26 cellular contexts compared by ENCODE assay signal in genomic region chr9:112382501-112383364, GRCh38. TPM values are rescaled to one million over a fixed set of nuclear protein-coding genes. Genes with fewer than 3 reads are reported as not detected.
DNase-seq lines count a peak whose midpoint lies in the region; ATAC-seq, FAIRE-seq and TF ChIP-seq lines count a peak whose summit lies in the region.
"Had no signal": no experiment of that assay in that cellular context is flagged by ENCODE, and none has a peak within 500 bp of the region (broad histone marks: within the 10 kb centered on the region; RNA-seq: fewer than 3 reads in every experiment).

No MANE protein-coding gene starts in this region.

- no peak for FAIRE-seq in GM12878 (lab: Jason Lieb, UNC)
- FAIRE-seq: urothelium cell line had no signal

- RAD21 ChIA-PET in HCT116 (lab: Charles Lee; ENCODE audit: low non-redundant PET in 1 of 2, low total read pairs in 2 of 2, uncharacterized antibody in 2 of 2, unreplicated experiment in 2 of 2) (no interaction called here), GM12878 (lab: Charles Lee; ENCODE audit: unreplicated experiment) (interaction anchor here (1.2 kb wide), 1 partner anchor 329 kb away, joined by 3 read pairs; no protein-coding TSS in a partner anchor)

- H3K4me2 ChIP-seq in HCT116 (ENCODE audit: low read length) (no peak overlapping the region), GM12878 (ENCODE audit: control insufficient read depth, insufficient read depth) (peak overlapping the region; percentile 55)
- H3K4me2 ChIP-seq: SK-N-SH had no signal

- DNase-seq in A673 (ENCODE audit: low spot score) (no peak), HCT116 (ENCODE audit: low read depth, low spot score) (no peak), GM12878 (ENCODE audit: low read depth, low spot score) (no peak), neural crest cell (ENCODE audit: low read depth, low spot score) (no peak), HAP-1 (ENCODE audit: low spot score in 2 of 2) (no peak)
- no peak for DNase-seq in activated CD4-positive, alpha-beta T cell treated with anti-CD3 and anti-CD28 coated beads, Interleukin-2, amount 10 ng/mL, durations not matched to agents 24 days and 14 days
- DNase-seq: ACHN; activated CD4-positive, alpha-beta T cell treated with anti-CD3 and anti-CD28 coated beads, Interleukin-2, amount 50 U/mL, for 48 hours; activated CD8-positive, alpha-beta memory T cell treated with anti-CD3 and anti-CD28 coated beads, Interleukin-2, amount 50 U/mL, for 48 hours; brain microvascular endothelial cell; DMS 273 treated with DMSO at 0.1 percent for 48 hours; effector CD8-positive, alpha-beta T cell; GDM1; islet precursor cell; NCI-H1436 treated with DMSO at 0.1 percent for 48 hours; NCI-H526; SK-N-SH; substantia nigra had no signal

- ATAC-seq in HCT116: no peak
- ATAC-seq in GM12878: no peak
- ATAC-seq in HG02973 (IDR thresholded peaks at IDR 0.05; ENCODE audit: unreplicated experiment): no peak
- no peak for ATAC-seq in HG03469 (IDR thresholded peaks at IDR 0.05; ENCODE audit: unreplicated experiment)
- ATAC-seq: right cardiac atrium, WTC11 had no signal

- CTCF ChIA-PET in A673 (lab: Charles Lee): no interaction called here
- CTCF ChIA-PET in HCT116 (lab: Charles Lee): no interaction called here
- CTCF ChIA-PET in GM12878 (lab: Yijun Ruan, JAX): no interaction called here

- POLR2A ChIA-PET in A673 (lab: Charles Lee; ENCODE audit: low non-redundant PET) (no interaction called here), HCT116 (lab: Charles Lee) (no interaction called here), GM12878 (lab: Charles Lee) (no interaction called here)

- H3K36me3 ChIP-seq in A673 (ENCODE audit: insufficient read depth, low read length, poor library complexity, severe bottlenecking) (no peaks in the 10 kb centered on the region), HCT116 (ENCODE audit: control insufficient read depth in 1 of 2, insufficient read depth in 2 of 2, low read length in 2 of 2) (no peaks in the 10 kb centered on the region; a peak in 1 of 4 replicates), GM12878 (ENCODE audit: control insufficient read depth in 2 of 2, insufficient read depth in 2 of 2, low read length in 1 of 2) (no peaks in the 10 kb centered on the region), HAP-1 (replicated peaks) (no peaks in the 10 kb centered on the region; the same call in 1 of the 2 replicates)
- H3K36me3 ChIP-seq: brain microvascular endothelial cell had no signal

- H3K4me1 Mint-ChIP-seq in neural crest cell: peaks cover 40% of the 10 kb centered on the region
- peaks cover 35% of the 10 kb centered on the region for H3K4me1 Mint-ChIP-seq in activated CD4-positive, alpha-beta T cell treated with anti-CD3 and anti-CD28 coated beads, Interleukin-2, amount 10 ng/mL, durations not matched to agents 24 days and 14 days

- no peaks in the 10 kb centered on the region for H3K9me3 Mint-ChIP-seq in neural crest cell
- no peaks in the 10 kb centered on the region for H3K9me3 Mint-ChIP-seq in activated CD4-positive, alpha-beta T cell treated with anti-CD3 and anti-CD28 coated beads, Interleukin-2, amount 10 ng/mL, durations not matched to agents 24 days and 14 days
- H3K9me3 Mint-ChIP-seq: activated T-helper 2 cell treated with anti-CD3 and anti-CD28 coated beads, Interferon-gamma antibody, Interleukin-2, Interleukin-4, amounts not matched to agents 10 μg/mL and 5 μg/mL and 100 μg/mL, durations not matched to agents 14 hours and 24 hours and 36 hours; WTC11 had no signal

- TF ChIP-seq POLR2A in HCT116 (IDR thresholded peaks at IDR 0.05; ENCODE audit: borderline replicate concordance, extremely low read depth, insufficient read depth, insufficient read length) (no peak), GM12878 (IDR thresholded peaks at IDR 0.05; ENCODE audit: low read depth, low read length) (no peak)

- in situ Hi-C loops in GM12878 (cut with MboI): no loop called here
- in situ Hi-C loops in HAP-1 (cut with MboI; ENCODE audit: low sequenced_read_pairs): no loop called here

- H3K27ac Mint-ChIP-seq in neural crest cell (ENCODE audit: unreplicated experiment): no peak overlapping the region
- no peak overlapping the region for H3K27ac Mint-ChIP-seq in activated CD4-positive, alpha-beta T cell treated with anti-CD3 and anti-CD28 coated beads, Interleukin-2, amount 10 ng/mL, durations not matched to agents 24 days and 14 days
- H3K27ac Mint-ChIP-seq: activated T-helper 2 cell treated with anti-CD3 and anti-CD28 coated beads, Interferon-gamma antibody, Interleukin-2, Interleukin-4, amounts not matched to agents 10 μg/mL and 5 μg/mL and 100 μg/mL, durations not matched to agents 14 hours and 24 hours and 36 hours; WTC11 had no signal

- peaks cover 8% of the 10 kb centered on the region for H3K36me3 Mint-ChIP-seq in neural crest cell (ENCODE audit: low read depth)
- H3K36me3 Mint-ChIP-seq in activated CD4-positive, alpha-beta T cell treated with anti-CD3 and anti-CD28 coated beads, Interleukin-2, amount 10 ng/mL, durations not matched to agents 24 days and 14 days (ENCODE audit: low read depth): peaks cover 3% of the 10 kb centered on the region
- H3K36me3 Mint-ChIP-seq: WTC11 had no signal

- BruUV-seq in A673 (replicated peaks; lab: Mats Ljungman, UMichigan) (TSS peak; percentile 19), HCT116 (replicated peaks; lab: Mats Ljungman, UMichigan) (TSS peak; percentile 24), GM12878 (replicated peaks; lab: Mats Ljungman, UMichigan) (TSS peak; percentile 53)

- SMC1A ChIA-PET in GM12878 (lab: Charles Lee; ENCODE audit: uncharacterized antibody, unreplicated experiment): no interaction called here

- no peaks in the 10 kb centered on the region for H3K9me2 ChIP-seq in HCT116 (ENCODE audit: insufficient read depth)
- H3K9me2 ChIP-seq: SK-N-SH had no signal

- H3K9ac ChIP-seq in HCT116 (ENCODE audit: low read length) (no peak overlapping the region), GM12878 (ENCODE audit: control insufficient read depth, insufficient read depth, low read length) (no peak overlapping the region)
- H3K9ac ChIP-seq: SK-N-SH had no signal

- TF ChIP-seq EP300 in GM12878 (IDR thresholded peaks at IDR 0.05; ENCODE audit: borderline replicate concordance in 1 of 2, control insufficient read depth in 1 of 2, low read depth in 2 of 2, low read length in 2 of 2): no peak

- WGBS in GM12878 (ENCODE audit: insufficient coverage, insufficient replicate concordance, low lambda C conversion rate, missing lambda C conversion rate): 36% methylated on average over 11 of the region's 11 CpGs

- TF ChIP-seq RAD21 in HCT116 (IDR thresholded peaks at IDR 0.05; ENCODE audit: low read depth) (no peak), GM12878 (IDR thresholded peaks at IDR 0.05; ENCODE audit: insufficient read depth, low read depth, low read length) (no peak)

- peak overlapping the region; percentile 42 for H3K4me3 Mint-ChIP-seq in neural crest cell
- no peak overlapping the region for H3K4me3 Mint-ChIP-seq in activated CD4-positive, alpha-beta T cell treated with anti-CD3 and anti-CD28 coated beads, Interleukin-2, amount 10 ng/mL, durations not matched to agents 24 days and 14 days
- H3K4me3 Mint-ChIP-seq: CD14-positive monocyte, WTC11 had no signal

- H2AFZ ChIP-seq in HCT116 (ENCODE audit: low read depth, low read length, poor library complexity, severe bottlenecking): no peak overlapping the region
- H2AFZ ChIP-seq in GM12878 (ENCODE audit: control insufficient read depth, low read depth, low read length): no peak overlapping the region

- no peak for TF ChIP-seq CTCF in A673 (conservative IDR thresholded peaks at IDR 0.05; ENCODE audit: low read depth, low read length)
- TF ChIP-seq CTCF in HCT116 (IDR thresholded peaks at IDR 0.05 in 2 of 3, conservative IDR thresholded peaks at IDR 0.05 in 1 of 3; ENCODE audit: borderline replicate concordance in 1 of 3, insufficient read depth in 1 of 3, low read depth in 2 of 3, low read length in 2 of 3): no peak
- TF ChIP-seq CTCF in GM12878 (IDR thresholded peaks at IDR 0.05 in 2 of 3, conservative IDR thresholded peaks at IDR 0.05 in 1 of 3; ENCODE audit: control insufficient read depth in 2 of 3, extremely low read depth in 1 of 3, insufficient read depth in 1 of 3, low read depth in 3 of 3, low read length in 3 of 3): no peak
- TF ChIP-seq CTCF in neural crest cell (conservative IDR thresholded peaks at IDR 0.05): no peak

- H3K27ac ChIP-seq in A673 (ENCODE audit: low read depth, low read length, poor library complexity, severe bottlenecking) (no peak overlapping the region), HCT116 (ENCODE audit: low read depth, low read length) (no peak overlapping the region), GM12878 (ENCODE audit: control insufficient read depth, insufficient read depth) (no peak overlapping the region)
- H3K27ac ChIP-seq: brain microvascular endothelial cell had no signal

- H3K4me1 ChIP-seq in A673 (ENCODE audit: insufficient read depth, low read length, poor library complexity, severe bottlenecking): no peaks in the 10 kb centered on the region
- peaks cover 7 to 12% of the 10 kb centered on the region in 2 experiments; a peak in 3 of 4 replicates for H3K4me1 ChIP-seq in HCT116 (ENCODE audit: control insufficient read depth in 1 of 2, insufficient read depth in 2 of 2, low read length in 2 of 2)
- H3K4me1 ChIP-seq in GM12878 (ENCODE audit: control insufficient read depth, insufficient read depth, low read length): peaks cover 16% of the 10 kb centered on the region
- peaks cover 35% of the 10 kb centered on the region for H3K4me1 ChIP-seq in HAP-1

- no peaks in the 10 kb centered on the region for H3K27me3 Mint-ChIP-seq in neural crest cell (ENCODE audit: low read depth)
- no peaks in the 10 kb centered on the region for H3K27me3 Mint-ChIP-seq in activated CD4-positive, alpha-beta T cell treated with anti-CD3 and anti-CD28 coated beads, Interleukin-2, amount 10 ng/mL, durations not matched to agents 24 days and 14 days

- H3K9me3 ChIP-seq in A673 (ENCODE audit: low read depth, low read length, poor library complexity, severe bottlenecking) (no peaks in the 10 kb centered on the region), HCT116 (ENCODE audit: control insufficient read depth in 1 of 2, insufficient read depth in 1 of 2, low read depth in 1 of 2, low read length in 2 of 2) (no peaks in the 10 kb centered on the region), GM12878 (replicated peaks; ENCODE audit: control insufficient read depth, insufficient read depth, low read length) (no peaks in the 10 kb centered on the region), HAP-1 (no peaks in the 10 kb centered on the region)
- H3K9me3 ChIP-seq: SK-N-SH had no signal

- H4K20me1 ChIP-seq in HCT116 (ENCODE audit: insufficient read depth) (no peaks in the 10 kb centered on the region), GM12878 (ENCODE audit: control insufficient read depth, insufficient read depth) (no peaks in the 10 kb centered on the region)

- no peaks in the 10 kb centered on the region for H3K27me3 ChIP-seq in A673 (replicated peaks; ENCODE audit: insufficient read depth, low read depth, low read length, poor library complexity)
- H3K27me3 ChIP-seq in HCT116 (ENCODE audit: insufficient read depth, low read length): no peaks in the 10 kb centered on the region
- no peaks in the 10 kb centered on the region for H3K27me3 ChIP-seq in GM12878 (replicated peaks in 1 of 2; ENCODE audit: control insufficient read depth in 2 of 2, insufficient read depth in 2 of 2, low read length in 1 of 2)
- no peaks in the 10 kb centered on the region for H3K27me3 ChIP-seq in HAP-1 (ENCODE audit: low read depth)
- H3K27me3 ChIP-seq: brain microvascular endothelial cell had no signal

- H3K4me3 ChIP-seq in A673 (ENCODE audit: low read depth, low read length, poor library complexity, severe bottlenecking) (no peak overlapping the region), HCT116 (replicated peaks in 1 of 2; ENCODE audit: low read depth in 1 of 2, low read length in 2 of 2) (no peak overlapping the region), GM12878 (no peak overlapping the region), HAP-1 (no peak overlapping the region)
- H3K4me3 ChIP-seq: lung had no signal

- intact Hi-C loops in A673 (cut with micrococcal nuclease; ENCODE audit: unreplicated experiment): no loop called here
- intact Hi-C loops in HCT116 (cut with micrococcal nuclease): no loop called here
- intact Hi-C loops in GM12878 (cut with micrococcal nuclease; ENCODE audit: unreplicated experiment): loop anchor here (5.0 kb wide), 1 partner anchor 435 kb away; no protein-coding TSS in a partner anchor
- intact Hi-C loops in activated CD4-positive, alpha-beta T cell treated with anti-CD3 and anti-CD28 coated beads, Interleukin-2, amount 10 ng/mL, durations not matched to agents 24 days and 14 days (cut with micrococcal nuclease): no loop called here

- peaks cover 63% of the 10 kb centered on the region for H3K79me2 ChIP-seq in HCT116 (ENCODE audit: insufficient read depth, low read length)
- H3K79me2 ChIP-seq in GM12878 (ENCODE audit: control insufficient read depth, insufficient read depth, low read length): peaks cover 39% of the 10 kb centered on the region

RNA-seq across cellular contexts. Expression of gene HSDL2, which starts 2.8 kb away (rescaled TPM):
- total RNA-seq in A673 (2021) (28.2 and 31.2 TPM in 2 replicates), HCT116 (2021; ENCODE audit: unreplicated experiment) (33.9 TPM), GM12878 (2014; rRNA removed) (22.1 and 27.2 TPM in 2 replicates), GM12878 (2014; rRNA removed; fragmentation: Illumina TruSeq; extraction: Trizol) (30.9 and 33.6 TPM in 2 replicates), GM12878 (2021) (21.9 and 23.6 TPM in 2 replicates), neural crest cell (20.9 and 23.5 TPM in 2 replicates)
- 13.4 and 16.4 TPM in 2 replicates for polyA plus RNA-seq in HCT116 (2012)
- 9.7 and 11.2 TPM in 2 replicates for total RNA-seq in GM12878 (2013; cell fraction: nucleolus; rRNA removed)
- 17.6 TPM for polyA plus RNA-seq in GM12878 (2011; ENCODE audit: low read depth)
- polyA plus RNA-seq in GM12878 (2011; rRNA removed) (25.5 and 37.4 TPM in 2 replicates), GM12878 (2014; fragmentation: Illumina TruSeq; extraction: Trizol) (28.6 and 32.6 TPM in 2 replicates), GM12878 (2014; fragmentation: Nextera tagmentation; extraction: Ambion mirVana) (10 to 100 TPM; 25.4 to 28.4 TPM), GM12878 (2014; rRNA removed) (15.8 and 20.9 TPM in 2 replicates), GM12878 (2016; fragmentation: Nextera tagmentation; extraction: Ambion mirVana) (10 to 100 TPM; 41.8 to 46.1 TPM)
- 10.2 and 11.4 TPM in 2 replicates for polyA plus RNA-seq in GM12878 (2011; cell fraction: cytosol; rRNA removed)
- polyA plus RNA-seq in GM12878 (2011; cell fraction: nucleus; rRNA removed): 6.5 and 6.9 TPM in 2 replicates
- polyA plus RNA-seq in GM12878 (2012): 20.7 and 27.3 TPM in 2 replicates
- polyA minus RNA-seq in GM12878 (2011; rRNA and poly(A)+ RNA removed): 19.6 and 33.4 TPM in 2 replicates
- 12.7 and 18.2 TPM in 2 replicates for polyA minus RNA-seq in GM12878 (2011; cell fraction: cytosol; rRNA and poly(A)+ RNA removed)
- 3.6 and 6.4 TPM in 2 replicates for polyA minus RNA-seq in GM12878 (2011; cell fraction: nucleus; rRNA and poly(A)+ RNA removed)
- total RNA-seq in activated CD4-positive, alpha-beta T cell treated with anti-CD3 and anti-CD28 coated beads, Interleukin-2, amount 10 ng/mL, durations not matched to agents 24 days and 14 days: 14.1 TPM in 2 replicates

RNA-seq across cellular contexts. Expression of gene PTBP3, which starts 49.3 kb away (rescaled TPM):
- total RNA-seq in A673 (2021) (53.1 and 57.1 TPM in 2 replicates), HCT116 (2021; ENCODE audit: unreplicated experiment) (102 TPM), GM12878 (2014; rRNA removed) (51.1 and 61.7 TPM in 2 replicates), GM12878 (2014; rRNA removed; fragmentation: Illumina TruSeq; extraction: Trizol) (64.5 and 67.6 TPM in 2 replicates), GM12878 (2021) (104 and 108 TPM in 2 replicates), neural crest cell (42.5 and 46.8 TPM in 2 replicates)
- polyA plus RNA-seq in HCT116 (2012): 13.7 and 16.4 TPM in 2 replicates
- 45.5 and 45.8 TPM in 2 replicates for total RNA-seq in GM12878 (2013; cell fraction: nucleolus; rRNA removed)
- 16.2 TPM for polyA plus RNA-seq in GM12878 (2011; ENCODE audit: low read depth)
- polyA plus RNA-seq in GM12878 (2011; rRNA removed) (68.6 and 76.7 TPM in 2 replicates), GM12878 (2014; fragmentation: Illumina TruSeq; extraction: Trizol) (56.7 and 67.8 TPM in 2 replicates), GM12878 (2014; fragmentation: Nextera tagmentation; extraction: Ambion mirVana) (10 to 100 TPM; 12.5 to 17.6 TPM), GM12878 (2014; rRNA removed) (32.5 and 39.3 TPM in 2 replicates), GM12878 (2016; fragmentation: Nextera tagmentation; extraction: Ambion mirVana) (10 to 100 TPM; 48.0 to 54.3 TPM)
- polyA plus RNA-seq in GM12878 (2011; cell fraction: cytosol; rRNA removed): 62.5 and 74.4 TPM in 2 replicates
- polyA plus RNA-seq in GM12878 (2011; cell fraction: nucleus; rRNA removed): 22.7 and 24.8 TPM in 2 replicates
- 26.0 and 27.3 TPM in 2 replicates for polyA plus RNA-seq in GM12878 (2012)
- polyA minus RNA-seq in GM12878 (2011; rRNA and poly(A)+ RNA removed): 105 and 178 TPM in 2 replicates
- polyA minus RNA-seq in GM12878 (2011; cell fraction: cytosol; rRNA and poly(A)+ RNA removed): 40.0 and 48.8 TPM in 2 replicates
- polyA minus RNA-seq in GM12878 (2011; cell fraction: nucleus; rRNA and poly(A)+ RNA removed): 19.6 and 30.6 TPM in 2 replicates
- total RNA-seq in activated CD4-positive, alpha-beta T cell treated with anti-CD3 and anti-CD28 coated beads, Interleukin-2, amount 10 ng/mL, durations not matched to agents 24 days and 14 days: 94.7 and 104 TPM in 2 replicates
